ENCODE assay signal across 9 cellular contexts in genomic region chr2:68907923-68908253, GRCh38.
DNase-seq lines count a peak whose midpoint lies in the region; ATAC-seq and TF ChIP-seq lines count a peak whose summit lies in the region.
"Had no signal": no experiment of that assay in that cellular context is flagged by ENCODE, and none has a peak within 500 bp of the region (broad histone marks: within the 10 kb centered on the region; RNA-seq: fewer than 3 reads in every experiment).

No MANE protein-coding gene starts in this region.

- no peaks in the 10 kb centered on the region for H3K27me3 ChIP-seq in DND-41 (ENCODE audit: insufficient read depth, low read length, poor library complexity)
- H3K27me3 ChIP-seq in HUES48 (ENCODE audit: control insufficient read depth, insufficient read depth, low read length): no peaks in the 10 kb centered on the region

- H3K9ac ChIP-seq in DND-41 (ENCODE audit: low read depth, low read length) (peak overlapping the region; percentile 63), HUES48 (ENCODE audit: low read depth, low read length) (no peak overlapping the region)

- H2AFZ ChIP-seq in DND-41 (ENCODE audit: low read depth, low read length): peak overlapping the region; percentile 5

- H3K9me3 ChIP-seq in DND-41 (ENCODE audit: insufficient read depth, low read length, severe bottlenecking) (no peaks in the 10 kb centered on the region), HUES48 (ENCODE audit: control insufficient read depth, insufficient read depth, low read length) (no peaks in the 10 kb centered on the region)

- H3K4me2 ChIP-seq in DND-41 (ENCODE audit: insufficient read depth, low read length): peak overlapping the region; percentile 57

- peaks cover 12% of the 10 kb centered on the region for H3K79me2 ChIP-seq in DND-41 (ENCODE audit: insufficient read depth, low read length)

- H3K4me1 ChIP-seq in DND-41 (ENCODE audit: insufficient read depth, low read length) (peaks cover 77% of the 10 kb centered on the region), HUES48 (ENCODE audit: control insufficient read depth, insufficient read depth, low read length) (peaks cover 27% of the 10 kb centered on the region)

- ATAC-seq in DND-41 (ENCODE audit: insufficient read depth, low read depth) (peak; percentile 32), GM21529 (IDR thresholded peaks at IDR 0.05; ENCODE audit: unreplicated experiment) (peak; percentile 20)

- H3K36me3 ChIP-seq in DND-41 (ENCODE audit: insufficient read depth, low read length) (no peaks in the 10 kb centered on the region), HUES48 (ENCODE audit: control insufficient read depth, insufficient read depth, low read length) (no peaks in the 10 kb centered on the region)

- no peaks in the 10 kb centered on the region for H4K20me1 ChIP-seq in DND-41 (ENCODE audit: insufficient read depth, low read length)

- DNase-seq in DND-41: peak; percentile 62
- no peak for DNase-seq in epithelial cell of prostate (ENCODE audit: low read depth, low spot score)
- DNase-seq in NCI-H1436 (lab: John Stamatoyannopoulos, UW): no peak
- no peak for DNase-seq in epidermal melanocyte (ENCODE audit: insufficient read length, low spot score)
- DNase-seq in Kasumi-1 (lab: John Stamatoyannopoulos, UW): no peak
- DNase-seq in HUDEP-2 (lab: John Stamatoyannopoulos, UW; ENCODE audit: unreplicated experiment in 76 of 76): no peak
- DNase-seq: occipital lobe had no signal

- no peak for TF ChIP-seq CTCF in DND-41 (IDR thresholded peaks at IDR 0.05; ENCODE audit: borderline replicate concordance, extremely low read depth, low read length, poor library complexity, severe bottlenecking)

- peak overlapping the region; percentile 95 for H3K27ac ChIP-seq in DND-41 (ENCODE audit: low read length)
- peak overlapping the region; percentile 75 for H3K27ac ChIP-seq in HUES48 (ENCODE audit: low read depth, low read length)
- H3K27ac ChIP-seq in epithelial cell of prostate: peak overlapping the region; percentile 27

- H3K4me3 ChIP-seq in DND-41 (ENCODE audit: low read depth in 1 of 2, low read length in 2 of 2) (peak overlapping the region in 1 of 2 experiments; percentile 30; a peak in 2 of 4 replicates), HUES48 (ENCODE audit: low read depth, low read length) (no peak overlapping the region)

Comparison
In these comparisons a context has a peak if more than half of its experiments do, and no peak if none do; other contexts are left out.
1. H3K27ac ChIP-seq: peak in every context shown above with its lines; median percentile 95 in DND-41; 75 in HUES48; 27 in epithelial cell of prostate.